1 cellular context compared by ENCODE assay signal in genomic region chr17:42281571-42282096, GRCh38.
TF ChIP-seq lines count a peak whose summit lies in the region.

No MANE protein-coding gene starts in this region.

TF ChIP-seq in H1, 55 proteins besides CTCF, POLR2A, EP300 and RAD21:
- TF ChIP-seq BCL11A (IDR thresholded peaks at IDR 0.05; ENCODE audit: low read depth in 2 of 2, low read length in 2 of 2) (no peak), TEAD4 (IDR thresholded peaks at IDR 0.05; ENCODE audit: low read depth, low read length) (no peak), CEBPB (IDR thresholded peaks at IDR 0.05; ENCODE audit: low read depth, low read length) (no peak)
TF ChIP-seq in H1: peak in this region for 0.
